In the genomic region with DNA sequence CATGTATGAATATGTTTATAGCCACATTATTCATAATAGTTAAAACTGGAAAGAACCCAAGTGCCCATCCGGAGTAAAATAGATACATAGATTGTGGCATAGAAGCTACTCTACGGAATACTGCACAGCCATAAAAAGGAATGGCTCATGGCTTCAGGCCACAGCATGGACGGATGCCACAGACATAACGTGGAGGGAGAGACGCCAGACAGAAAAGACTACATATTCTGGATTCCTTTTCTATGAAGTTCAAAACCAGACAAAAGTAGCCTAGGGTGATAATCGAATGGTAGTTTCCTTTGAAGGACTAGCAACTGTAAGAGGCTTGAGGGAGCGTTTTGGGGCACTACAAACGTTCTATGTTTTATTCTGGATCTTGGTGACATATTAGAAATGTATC, we compare ENCODE assay signal across 29 cellular contexts. TPM values are rescaled to one million over a fixed set of nuclear protein-coding genes. Genes with fewer than 3 reads are reported as not detected.
"Had no signal": no experiment of that assay in that cellular context is flagged by ENCODE, and none has a peak within 500 bp of the region (broad histone marks: within the 10 kb centered on the region; RNA-seq: fewer than 3 reads in every experiment).

No MANE protein-coding gene starts in this region.

- H3K4me1 Mint-ChIP-seq: stimulated activated effector memory CD8-positive, alpha-beta T cell treated with anti-CD3 and anti-CD28 coated beads, Interleukin-12 subunit alpha, Interleukin-12 subunit beta, amount 100 ng/mL, for 72 hours; stimulated activated memory B cell treated with anti-CD40 and anti-IgM and Interleukin-4, amounts not matched to agents 10 μg/mL and 1 μg/mL and 100 μg/mL, for 72 hours; stimulated activated naive B cell treated with anti-CD40 and anti-IgM and Interleukin-4, amounts not matched to agents 10 μg/mL and 1 μg/mL and 100 μg/mL, for 72 hours; stimulated activated naive CD8-positive, alpha-beta T cell treated with anti-CD3 and anti-CD28 coated beads, Interleukin-15, amount 100 ng/mL, for 72 hours had no signal

- H3K4me1 ChIP-seq: stomach, suprapubic skin, testis, tibial artery, tibial nerve, transverse colon, upper lobe of left lung, upper lobe of right lung, uterus, vagina had no signal

- H3K36me3 ChIP-seq: stomach, suprapubic skin, thoracic aorta, thyroid gland, tibial artery, tibial nerve, transverse colon, upper lobe of left lung, upper lobe of right lung, uterus, vagina had no signal

- H3K27ac ChIP-seq: stomach, suprapubic skin, testis, thoracic aorta, thyroid gland, tibial artery, tibial nerve, transverse colon, upper lobe of left lung, upper lobe of right lung, uterus, vagina had no signal

- H3K4me3 ChIP-seq: stomach, suprapubic skin, testis, thoracic aorta, thyroid gland, tibial artery, tibial nerve, transverse colon, upper lobe of left lung, upper lobe of right lung, uterus, vagina had no signal

- H3K36me3 Mint-ChIP-seq: stimulated activated effector memory CD8-positive, alpha-beta T cell treated with anti-CD3 and anti-CD28 coated beads, Interleukin-12 subunit alpha, Interleukin-12 subunit beta, amount 100 ng/mL, for 72 hours; stimulated activated memory B cell treated with anti-CD40 and anti-IgM and Interleukin-4, amounts not matched to agents 10 μg/mL and 1 μg/mL and 100 μg/mL, for 72 hours; stimulated activated naive B cell treated with anti-CD40 and anti-IgM and Interleukin-4, amounts not matched to agents 10 μg/mL and 1 μg/mL and 100 μg/mL, for 72 hours; type B pancreatic cell had no signal

- H3K4me3 Mint-ChIP-seq: stimulated activated effector memory CD8-positive, alpha-beta T cell treated with anti-CD3 and anti-CD28 coated beads, Interleukin-12 subunit alpha, Interleukin-12 subunit beta, amount 100 ng/mL, for 72 hours; stimulated activated memory B cell treated with anti-CD40 and anti-IgM and Interleukin-4, amounts not matched to agents 10 μg/mL and 1 μg/mL and 100 μg/mL, for 72 hours; stimulated activated naive B cell treated with anti-CD40 and anti-IgM and Interleukin-4, amounts not matched to agents 10 μg/mL and 1 μg/mL and 100 μg/mL, for 72 hours; stimulated activated naive CD8-positive, alpha-beta T cell treated with anti-CD3 and anti-CD28 coated beads, Interleukin-15, amount 100 ng/mL, for 72 hours; stimulated activated naive CD8-positive, alpha-beta T cell treated with anti-CD3 and anti-CD28 coated beads, Interleukin-15, Interleukin-2, amounts not matched to agents 100 ng/mL and 50 ng/mL, for 24 hours; type B pancreatic cell had no signal

- DNase-seq: stimulated activated CD4-positive, alpha-beta T cell treated with anti-CD3 and anti-CD28 coated beads, Interleukin-2, amount 100 ng/mL, for 48 hours; stimulated activated CD4-positive, alpha-beta T cell treated with anti-CD3 and anti-CD28 coated beads, Interleukin-4, amount 100 ng/mL, for 1 hour; stimulated activated CD4-positive, alpha-beta T cell treated with anti-CD3 and anti-CD28 coated beads, Interleukin-4, amount 100 ng/mL, for 24 hours; stimulated activated CD4-positive, alpha-beta T cell treated with anti-CD3 and anti-CD28 coated beads, Interleukin-4, amount 100 ng/mL, for 4 hours; stimulated activated CD8-positive, alpha-beta memory T cell treated with anti-CD3 and anti-CD28 coated beads, Interleukin-4, amount 100 ng/mL, for 48 hours; stimulated activated naive B cell treated with anti-CD40 and anti-IgM and Interleukin-4, amounts not matched to agents 10 μg/mL and 1 μg/mL and 100 μg/mL, for 72 hours; stimulated activated naive CD4-positive, alpha-beta T cell; stimulated activated naive CD4-positive, alpha-beta T cell treated with Interleukin-2 at 50 U/mL for 16 hours; stimulated activated naive CD8-positive, alpha-beta T cell treated with anti-CD3 and anti-CD28 coated beads, Interleukin-15, amount 100 ng/mL, for 72 hours; stimulated activated naive CD8-positive, alpha-beta T cell treated with anti-CD3 and anti-CD28 coated beads, Interleukin-15, Interleukin-2, amounts not matched to agents 100 U/mL and 50 U/mL, for 24 hours; stomach; substantia nigra; testis; thyroid gland; tibial artery; transverse colon; upper lobe of left lung; upper lobe of right lung; uterus had no signal

- H3K9me3 Mint-ChIP-seq: stimulated activated memory B cell treated with anti-CD40 and anti-IgM and Interleukin-4, amounts not matched to agents 10 μg/mL and 1 μg/mL and 100 μg/mL, for 72 hours; stimulated activated naive B cell treated with anti-CD40 and anti-IgM and Interleukin-4, amounts not matched to agents 10 μg/mL and 1 μg/mL and 100 μg/mL, for 72 hours; stimulated activated naive CD8-positive, alpha-beta T cell treated with anti-CD3 and anti-CD28 coated beads, Interleukin-15, amount 100 ng/mL, for 72 hours; stimulated activated naive CD8-positive, alpha-beta T cell treated with anti-CD3 and anti-CD28 coated beads, Interleukin-15, Interleukin-2, amounts not matched to agents 100 ng/mL and 50 ng/mL, for 24 hours; type B pancreatic cell had no signal

- H3K9me3 ChIP-seq: stomach, suprapubic skin, testis, thoracic aorta, thyroid gland, tibial artery, tibial nerve, transverse colon, upper lobe of left lung, upper lobe of right lung, uterus, vagina had no signal

- H3K27me3 Mint-ChIP-seq: stimulated activated memory B cell treated with anti-CD40 and anti-IgM and Interleukin-4, amounts not matched to agents 10 μg/mL and 1 μg/mL and 100 μg/mL, for 72 hours; stimulated activated naive CD8-positive, alpha-beta T cell treated with anti-CD3 and anti-CD28 coated beads, Interleukin-15, amount 100 ng/mL, for 72 hours; stimulated activated naive CD8-positive, alpha-beta T cell treated with anti-CD3 and anti-CD28 coated beads, Interleukin-15, Interleukin-2, amounts not matched to agents 100 ng/mL and 50 ng/mL, for 24 hours had no signal

- H3K27me3 ChIP-seq: stomach, suprapubic skin, testis, thyroid gland, tibial artery, tibial nerve, transverse colon, upper lobe of left lung, upper lobe of right lung, uterus, vagina had no signal

- ATAC-seq: stimulated activated effector memory CD8-positive, alpha-beta T cell treated with anti-CD3 and anti-CD28 coated beads, Interleukin-12 subunit alpha, Interleukin-12 subunit beta, amount 100 ng/mL, for 72 hours; stimulated activated memory B cell treated with anti-CD40 and anti-IgM and Interleukin-4, amounts not matched to agents 10 μg/mL and 1 μg/mL and 100 μg/mL, for 72 hours; stimulated activated naive B cell treated with anti-CD40 and anti-IgM and Interleukin-4, amounts not matched to agents 10 μg/mL and 1 μg/mL and 100 μg/mL, for 72 hours; stimulated activated naive CD8-positive, alpha-beta T cell treated with anti-CD3 and anti-CD28 coated beads, Interleukin-15, amount 100 ng/mL, for 72 hours; stimulated activated naive CD8-positive, alpha-beta T cell treated with anti-CD3 and anti-CD28 coated beads, Interleukin-15, Interleukin-2, amounts not matched to agents 100 U/mL and 50 U/mL, for 24 hours; upper lobe of right lung had no signal

- H3K27ac Mint-ChIP-seq: stimulated activated effector memory CD8-positive, alpha-beta T cell treated with anti-CD3 and anti-CD28 coated beads, Interleukin-12 subunit alpha, Interleukin-12 subunit beta, amount 100 ng/mL, for 72 hours; stimulated activated memory B cell treated with anti-CD40 and anti-IgM and Interleukin-4, amounts not matched to agents 10 μg/mL and 1 μg/mL and 100 μg/mL, for 72 hours; stimulated activated naive B cell treated with anti-CD40 and anti-IgM and Interleukin-4, amounts not matched to agents 10 μg/mL and 1 μg/mL and 100 μg/mL, for 72 hours; stimulated activated naive CD8-positive, alpha-beta T cell treated with anti-CD3 and anti-CD28 coated beads, Interleukin-15, amount 100 ng/mL, for 72 hours; stimulated activated naive CD8-positive, alpha-beta T cell treated with anti-CD3 and anti-CD28 coated beads, Interleukin-15, Interleukin-2, amounts not matched to agents 100 ng/mL and 50 ng/mL, for 24 hours; type B pancreatic cell had no signal

RNA-seq across cellular contexts. Expression of a gene that starts 58.9 kb away (rescaled TPM):
- total RNA-seq: temporal lobe, upper lobe of right lung, urinary bladder had no signal
